Comparison of ENCODE assay signal across 22 cellular contexts in genomic region chr2:155836439-155836838, GRCh38.
DNase-seq lines count a peak whose midpoint lies in the region; FAIRE-seq and TF ChIP-seq lines count a peak whose summit lies in the region.
"Had no signal": no experiment of that assay in that cellular context is flagged by ENCODE, and none has a peak within 500 bp of the region (broad histone marks: within the 10 kb centered on the region; RNA-seq: fewer than 3 reads in every experiment).

No MANE protein-coding gene starts in this region.

- H3K27ac ChIP-seq in H1 (ENCODE audit: low read depth, low read length) (no peak overlapping the region), RWPE1 (no peak overlapping the region)
- H3K27ac ChIP-seq: BLaER1 had no signal

- no peak overlapping the region for H2BK20ac ChIP-seq in H1 (ENCODE audit: low read length)

- H3K18ac ChIP-seq in H1 (ENCODE audit: extremely low read depth, low read length) = no peak overlapping the region

- H2AFZ ChIP-seq in H1 (ENCODE audit: low read length) = no peak overlapping the region

- CTCF ChIA-PET in H1 (lab: Charles Lee; ENCODE audit: partially characterized antibody) (no interaction called here), RWPE1 (lab: Yijun Ruan, JAX) (no interaction called here)

- DNase-seq in NCI-H69 (lab: John Stamatoyannopoulos, UW) (peak; percentile 4), H1 (ENCODE audit: low read depth in 1 of 2, low spot score in 2 of 2) (no peak), RWPE1 (ENCODE audit: low spot score) (no peak), NCI-H128 (lab: John Stamatoyannopoulos, UW; ENCODE audit: unreplicated experiment) (no peak), DMS53 (lab: John Stamatoyannopoulos, UW) (no peak)
- DNase-seq: 8988T; ACHN; BE2C; C1 segment of cervical spinal cord; CD4-positive, alpha-beta memory T cell; CD4-positive, CD25-positive, alpha-beta regulatory T cell; CD8-positive, alpha-beta memory T cell; COR-L47; DMS 273 treated with DMSO at 0.1 percent for 48 hours; DMS153; DMS79 treated with DMSO at 0.1 percent for 48 hours; GF-D8 had no signal

- no peak for TF ChIP-seq RAD21 in H1 (IDR thresholded peaks at IDR 0.05 in 1 of 2, conservative IDR thresholded peaks at IDR 0.05 in 1 of 2; ENCODE audit: low read depth in 2 of 2, low read length in 2 of 2)

- no peaks in the 10 kb centered on the region for H4K20me1 ChIP-seq in H1 (replicated peaks in 1 of 2; ENCODE audit: control insufficient read depth in 1 of 2, insufficient read depth in 2 of 2, low read length in 2 of 2)
- H4K20me1 ChIP-seq: BLaER1 had no signal

- 50% methylated on average over 1 of the region's 1 CpG; no CpG with 5 or more reads in 1 of the 2 experiments for WGBS in H1 (ENCODE audit: extremely low coverage in 1 of 2, insufficient coverage in 1 of 2, insufficient read length in 1 of 2, insufficient replicate concordance in 2 of 2, low coverage in 1 of 2, low lambda C conversion rate in 2 of 2, missing lambda C conversion rate in 1 of 2), 2 experiments

- no peaks in the 10 kb centered on the region for H3K27me3 ChIP-seq in H1 (replicated peaks in 1 of 4; ENCODE audit: control insufficient read depth in 3 of 4, extremely low read depth in 1 of 4, insufficient read depth in 3 of 4, low read length in 3 of 4)
- H3K27me3 ChIP-seq: BE2C, BLaER1 had no signal

- TF ChIP-seq EP300 in H1 (IDR thresholded peaks at IDR 0.05; ENCODE audit: borderline replicate concordance in 1 of 2, low read depth in 2 of 2, low read length in 2 of 2) = no peak

- H3K23me2 ChIP-seq in H1 (ENCODE audit: low read depth, low read length) = no peaks in the 10 kb centered on the region; the same call in 1 of the 2 replicates

- no peak overlapping the region for H3K14ac ChIP-seq in H1 (ENCODE audit: insufficient read length)

- H3K79me2 ChIP-seq in H1 (ENCODE audit: control insufficient read depth in 1 of 2, insufficient read depth in 2 of 2, low read length in 2 of 2) = no peaks in the 10 kb centered on the region

- H2BK120ac ChIP-seq in H1 (replicated peaks; ENCODE audit: low read depth, low read length) = no peak overlapping the region

- no peak overlapping the region for H2BK12ac ChIP-seq in H1 (ENCODE audit: low read depth, low read length)

- no peak for TF ChIP-seq POLR2A in H1 (IDR thresholded peaks at IDR 0.05; ENCODE audit: control extremely low read depth in 1 of 2, low read depth in 2 of 2, low read length in 2 of 2)

- no peak overlapping the region for H3K4ac ChIP-seq in H1 (replicated peaks; ENCODE audit: insufficient read length, low read depth, low read length)

- H2AK5ac ChIP-seq in H1 (ENCODE audit: low read depth, low read length) = no peak overlapping the region

- H2BK15ac ChIP-seq in H1 (ENCODE audit: low read length) = no peak overlapping the region

- H2BK5ac ChIP-seq in H1 (ENCODE audit: low read depth, low read length) = no peak overlapping the region

- POLR2A ChIA-PET in H1 (lab: Charles Lee; ENCODE audit: partially characterized antibody) (no interaction called here), RWPE1 (lab: Yijun Ruan, JAX; ENCODE audit: low non-redundant PET) (no interaction called here)

- H3K23ac ChIP-seq in H1 (ENCODE audit: insufficient read length) = no peak overlapping the region

- H3K9ac ChIP-seq in H1 (replicated peaks in 1 of 4; ENCODE audit: extremely low read depth in 1 of 4, low read depth in 3 of 4, low read length in 3 of 4) = no peak overlapping the region
- H3K9ac ChIP-seq: BLaER1 had no signal

- H4K91ac ChIP-seq in H1 (replicated peaks; ENCODE audit: insufficient read length, low read length) = no peak overlapping the region

- H3K9me3 ChIP-seq in H1 (ENCODE audit: insufficient read depth in 2 of 2, low read depth in 1 of 2, low read length in 1 of 2) = no peaks in the 10 kb centered on the region
- H3K9me3 ChIP-seq: BE2C, BLaER1 had no signal

- no peaks in the 10 kb centered on the region for H3K79me1 ChIP-seq in H1 (ENCODE audit: low read depth, low read length)

- H3K36me3 ChIP-seq in H1 (ENCODE audit: control insufficient read depth in 2 of 4, insufficient read depth in 4 of 4, low read length in 3 of 4) = no peaks in the 10 kb centered on the region
- H3K36me3 ChIP-seq: BE2C, BLaER1 had no signal

- no peak overlapping the region for H4K8ac ChIP-seq in H1 (ENCODE audit: extremely low read depth, insufficient read depth, low read length)

- H3K4me1 ChIP-seq in H1 (replicated peaks in 1 of 4; ENCODE audit: control insufficient read depth in 3 of 4, insufficient read depth in 4 of 4, low read length in 3 of 4) = peaks cover 0 to 7% (median 6%) of the 10 kb centered on the region in 4 experiments; a peak in 3 of 7 replicates
- H3K4me1 ChIP-seq: BE2C, BLaER1 had no signal

- no peak overlapping the region for H3K56ac ChIP-seq in H1 (replicated peaks; ENCODE audit: insufficient read length, low read depth, low read length)

- H3K4me2 ChIP-seq in H1 (ENCODE audit: insufficient read depth in 1 of 2, low read depth in 2 of 2, low read length in 2 of 2) = peak overlapping the region in 1 of 2 experiments; percentile 11; a peak in 1 of 4 replicates
- H3K4me2 ChIP-seq: BLaER1 had no signal

- no peak for FAIRE-seq in H1 (lab: Jason Lieb, UNC)
- FAIRE-seq: A204.1, G401.6, GM12891, GM19239 had no signal

- no peak overlapping the region for H3K4me3 ChIP-seq in H1 (ENCODE audit: extremely low read depth in 1 of 4, insufficient read depth in 2 of 4, low read depth in 3 of 4, low read length in 4 of 4)
- H3K4me3 ChIP-seq: BLaER1 had no signal

- TF ChIP-seq CTCF in H1 (IDR thresholded peaks at IDR 0.05; ENCODE audit: control extremely low read depth in 1 of 3, insufficient read depth in 1 of 3, low read depth in 1 of 3, low read length in 3 of 3) = no peak
- no peak for TF ChIP-seq CTCF in RWPE1 (conservative IDR thresholded peaks at IDR 0.05; ENCODE audit: low read depth)

- H4K5ac ChIP-seq in H1 (ENCODE audit: insufficient read length, low read depth, low read length) = no peak overlapping the region

TF ChIP-seq in H1, 55 proteins besides CTCF, POLR2A, EP300 and RAD21 (continues in another document):
- TF ChIP-seq EZH2 (IDR thresholded peaks at IDR 0.05; ENCODE audit: low read depth, low read length, severe bottlenecking) (no peak), NANOG (IDR thresholded peaks at IDR 0.05; ENCODE audit: insufficient read depth, low read depth, low read length, poor library complexity, severe bottlenecking) (no peak), TCF12 (IDR thresholded peaks at IDR 0.05; ENCODE audit: low read depth, low read length) (0 out of 2 replicates have a peak, but pooled peaks have one; percentile 30), GABPA (IDR thresholded peaks at IDR 0.05; ENCODE audit: borderline replicate concordance, insufficient read depth, low read length) (no peak)
